Comparison of ENCODE assay signal across 20 cellular contexts in the genomic region with DNA sequence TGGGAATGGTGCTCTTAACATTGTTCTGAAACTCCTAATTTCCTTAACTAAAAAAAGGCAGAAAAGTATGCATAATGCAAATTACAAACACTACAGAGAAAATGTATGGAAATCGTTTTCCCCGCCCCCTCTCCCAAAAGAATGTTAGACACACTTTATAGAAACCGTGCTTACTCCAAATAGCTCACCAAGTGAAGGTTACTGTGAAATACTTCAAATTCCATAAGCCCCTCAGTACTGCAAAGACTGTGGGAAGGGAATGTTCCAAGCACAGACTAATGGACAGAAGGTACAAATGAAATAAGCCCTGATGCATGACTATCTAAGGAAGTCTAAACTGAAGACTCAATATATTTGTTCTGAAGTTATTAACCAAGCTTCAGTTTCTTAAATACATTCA. TPM values are rescaled to one million over a fixed set of nuclear protein-coding genes. Genes with fewer than 3 reads are reported as not detected.
DNase-seq lines count a peak whose midpoint lies in the region; FAIRE-seq and TF ChIP-seq lines count a peak whose summit lies in the region.
"Had no signal": no experiment of that assay in that cellular context is flagged by ENCODE, and none has a peak within 500 bp of the region (broad histone marks: within the 10 kb centered on the region; RNA-seq: fewer than 3 reads in every experiment).

No MANE protein-coding gene starts in this region.

- DNase-seq in HTR-8/SVneo (ENCODE audit: insufficient read length, low spot score) (peak; percentile 55), astrocyte of the cerebellum (ENCODE audit: low read depth) (peak; percentile 28), iris pigment epithelial cell (ENCODE audit: low read depth) (peak; percentile 83), retinal pigment epithelial cell (ENCODE audit: low read depth) (peak; percentile 86), activated gamma-delta T cell (lab: John Stamatoyannopoulos, UW) (no peak), occipital lobe (lab: John Stamatoyannopoulos, UW) (no peak), NK-92 (lab: John Stamatoyannopoulos, UW; ENCODE audit: unreplicated experiment) (no peak)
- DNase-seq in activated CD4-positive, CD25-positive, alpha-beta regulatory T cell treated with anti-CD3 and anti-CD28 coated beads, Interleukin-2, amount 50 U/mL, for 72 hours = no peak
- DNase-seq: activated CD4-positive, CD25-positive, alpha-beta regulatory T cell; activated CD8-positive, alpha-beta memory T cell treated with anti-CD3 and anti-CD28 coated beads for 24 hours; AML-193; dorsolateral prefrontal cortex; NCI-H1436; NCI-H2171 treated with DMSO at 0.1 percent for 48 hours; NCI-H748 treated with DMSO at 0.1 percent for 48 hours; ovary; small intestine; stimulated activated CD4-positive, alpha-beta T cell treated with anti-CD3 and anti-CD28 coated beads, Interleukin-4, amount 100 ng/mL, for 1 hour; stomach had no signal

- no peak for TF ChIP-seq CTCF in astrocyte of the cerebellum (IDR thresholded peaks at IDR 0.05; ENCODE audit: low read depth, low read length, missing control alignments)
- no peak for TF ChIP-seq CTCF in retinal pigment epithelial cell (conservative IDR thresholded peaks at IDR 0.05; ENCODE audit: low read depth, low read length)

- in situ Hi-C loops in astrocyte of the cerebellum (cut with HindIII; ENCODE audit: low sequenced_read_pairs) = no loop called here

- no peak for FAIRE-seq in HTR-8/SVneo (lab: Jason Lieb, UNC)
- FAIRE-seq: small intestine had no signal

- H3K4me3 ChIP-seq in astrocyte of the cerebellum (ENCODE audit: low read depth, low read length) = no peak overlapping the region
- no peak overlapping the region for H3K4me3 ChIP-seq in retinal pigment epithelial cell (ENCODE audit: low read length)
- H3K4me3 ChIP-seq: breast epithelium, dorsolateral prefrontal cortex, ovary, stomach had no signal

RNA-seq across cellular contexts. Expression of a gene that starts 12.5 kb away (rescaled TPM):
- total RNA-seq in occipital lobe = 37.6 TPM

RNA-seq across cellular contexts. Expression of a gene that starts 52.7 kb away (rescaled TPM):
- 14.3 TPM for total RNA-seq in occipital lobe

Comparison
In these comparisons a context has a peak if more than half of its experiments do, and no peak if none do; other contexts are left out.
1. DNase-seq: peak in HTR-8/SVneo (single experiment), astrocyte of the cerebellum (single experiment), iris pigment epithelial cell (single experiment) and retinal pigment epithelial cell (single experiment); none in activated CD4-positive, CD25-positive, alpha-beta regulatory T cell treated with anti-CD3 and anti-CD28 coated beads, Interleukin-2, amount 50 U/mL, for 72 hours (single experiment), activated gamma-delta T cell (single experiment), occipital lobe (single experiment) and NK-92 (single experiment).